23 cellular contexts compared by ENCODE assay signal in genomic region chr7:27078616-27079233, GRCh38. TPM values are rescaled to one million over a fixed set of nuclear protein-coding genes. Genes with fewer than 3 reads are reported as not detected.
"Had no signal": no experiment of that assay in that cellular context is flagged by ENCODE, and none has a peak within 500 bp of the region (broad histone marks: within the 10 kb centered on the region; RNA-seq: fewer than 3 reads in every experiment).

No MANE protein-coding gene starts in this region.

- DNase-seq: activated CD4-positive, alpha-beta memory T cell treated with anti-CD3 and anti-CD28 coated beads, Interleukin-2, amount 10 ng/mL, durations not matched to agents 7 days and 5 days; activated CD4-positive, alpha-beta T cell treated with anti-CD3 and anti-CD28 coated beads for 36 hours; activated CD4-positive, alpha-beta T cell treated with anti-CD3 and anti-CD28 coated beads, Interleukin-2, amount 50 U/mL, for 1 hour; activated T-cell treated with anti-CD3 and anti-CD28 coated beads for 4 hours; activated T-cell treated with anti-CD3 and anti-CD28 coated beads, Interleukin-2, amount 50 U/mL, for 72 hours; aorta; caudate nucleus; colonic mucosa; NCI-H1092 treated with DMSO at 0.1 percent for 48 hours; NCI-H1417 treated with DMSO at 0.1 percent for 48 hours; NCI-H187; NCI-H2081; NCI-H446; NCI-H524; T-cell; T-helper 2 cell; T1000 had no signal

- H3K27ac Mint-ChIP-seq: activated CD4-positive, alpha-beta memory T cell treated with anti-CD3 and anti-CD28 coated beads, Interleukin-2, amount 10 ng/mL, durations not matched to agents 7 days and 5 days; activated CD4-positive, alpha-beta T cell treated with anti-CD3 and anti-CD28 coated beads for 36 hours; activated naive CD4-positive, alpha-beta T cell treated with anti-CD3 and anti-CD28 coated beads, Interleukin-2, amount 50 U/mL, for 24 hours; activated T-cell treated with anti-CD3 and anti-CD28 coated beads, Interleukin-2, amount 50 U/mL, for 72 hours; activated T-helper 2 cell treated with anti-CD3 and anti-CD28 coated beads, Interferon-gamma antibody, Interleukin-2, Interleukin-4, amounts not matched to agents 10 μg/mL and 5 μg/mL and 100 μg/mL, durations not matched to agents 14 hours and 24 hours and 36 hours; T-cell had no signal

- H3K9me3 Mint-ChIP-seq: activated CD4-positive, alpha-beta memory T cell treated with anti-CD3 and anti-CD28 coated beads, Interleukin-2, amount 10 ng/mL, durations not matched to agents 7 days and 5 days; activated naive CD4-positive, alpha-beta T cell treated with anti-CD3 and anti-CD28 coated beads, Interleukin-2, amount 50 U/mL, for 24 hours; activated T-cell treated with anti-CD3 and anti-CD28 coated beads, Interleukin-2, amount 50 U/mL, for 72 hours; activated T-helper 2 cell treated with anti-CD3 and anti-CD28 coated beads, Interferon-gamma antibody, Interleukin-2, Interleukin-4, amounts not matched to agents 10 μg/mL and 5 μg/mL and 100 μg/mL, durations not matched to agents 14 hours and 24 hours and 36 hours; T-cell had no signal

- H3K36me3 Mint-ChIP-seq: activated naive CD4-positive, alpha-beta T cell treated with anti-CD3 and anti-CD28 coated beads, Interleukin-2, amount 50 U/mL, for 24 hours; T-cell had no signal

- H3K4me3 Mint-ChIP-seq: activated CD4-positive, alpha-beta memory T cell treated with anti-CD3 and anti-CD28 coated beads, Interleukin-2, amount 10 ng/mL, durations not matched to agents 7 days and 5 days; activated CD4-positive, alpha-beta T cell treated with anti-CD3 and anti-CD28 coated beads for 36 hours; activated naive CD4-positive, alpha-beta T cell treated with anti-CD3 and anti-CD28 coated beads, Interleukin-2, amount 50 U/mL, for 24 hours; activated T-cell treated with anti-CD3 and anti-CD28 coated beads, Interleukin-2, amount 50 U/mL, for 72 hours; T-cell had no signal

- H3K4me1 Mint-ChIP-seq: activated CD4-positive, alpha-beta T cell treated with anti-CD3 and anti-CD28 coated beads for 36 hours; activated naive CD4-positive, alpha-beta T cell treated with anti-CD3 and anti-CD28 coated beads, Interleukin-2, amount 50 U/mL, for 24 hours; T-cell had no signal

- H3K4me3 ChIP-seq: breast epithelium, colonic mucosa, SK-N-MC had no signal

RNA-seq across cellular contexts. Expression of gene HOXA1, which starts 17.1 kb away (rescaled TPM):
- total RNA-seq: cerebellum had no signal

RNA-seq across cellular contexts. Expression of gene HOXA2, which starts 23.8 kb away (rescaled TPM):
- total RNA-seq: activated CD4-positive, alpha-beta memory T cell treated with anti-CD3 and anti-CD28 coated beads, Interleukin-2, amount 10 ng/mL, durations not matched to agents 7 days and 5 days; activated CD4-positive, alpha-beta T cell treated with anti-CD3 and anti-CD28 coated beads for 36 hours; activated CD8-positive, alpha-beta memory T cell treated with anti-CD3 and anti-CD28 coated beads for 36 hours; activated T-cell treated with anti-CD3 and anti-CD28 coated beads, Interleukin-2, amount 50 U/mL, for 72 hours; activated T-helper 2 cell treated with anti-CD3 and anti-CD28 coated beads, Interferon-gamma antibody, Interleukin-2, Interleukin-4, amounts not matched to agents 10 μg/mL and 5 μg/mL and 100 μg/mL, durations not matched to agents 14 hours and 24 hours and 36 hours; cerebellum; T-cell had no signal

RNA-seq across cellular contexts. Expression of gene HOXA4, which starts 51.8 kb away (rescaled TPM):
- total RNA-seq: activated T-helper 2 cell treated with anti-CD3 and anti-CD28 coated beads, Interferon-gamma antibody, Interleukin-2, Interleukin-4, amounts not matched to agents 10 μg/mL and 5 μg/mL and 100 μg/mL, durations not matched to agents 14 hours and 24 hours and 36 hours; cerebellum had no signal
